Comparison of ENCODE assay signal across 8 cellular contexts in genomic region chrX:134186362-134187121, GRCh38. TPM values are rescaled to one million over a fixed set of nuclear protein-coding genes. Genes with fewer than 3 reads are reported as not detected.
DNase-seq lines count a peak whose midpoint lies in the region; ATAC-seq and TF ChIP-seq lines count a peak whose summit lies in the region.

No MANE protein-coding gene starts in this region.

- H3K4me3 ChIP-seq in Jurkat, Clone E6-1 (ENCODE audit: low read length) = peak overlapping the region; percentile 37
- no peak overlapping the region for H3K4me3 ChIP-seq in foreskin fibroblast (ENCODE audit: low read depth in 1 of 2, low read length in 2 of 2)

- ATAC-seq in activated CD4-positive, CD25-positive, alpha-beta regulatory T cell treated with anti-CD3 and anti-CD28 coated beads, Interleukin-2, amount 50 U/mL, for 24 hours = peak; percentile 74 to 86

- TF ChIP-seq CTCF in foreskin fibroblast (IDR thresholded peaks at IDR 0.05; ENCODE audit: low read depth, low read length) = no peak

- no peak for DNase-seq in activated CD4-positive, CD25-positive, alpha-beta regulatory T cell treated with anti-CD3 and anti-CD28 coated beads, Interleukin-2, amount 50 U/mL, for 72 hours
- DNase-seq in Jurkat, Clone E6-1 (ENCODE audit: low read depth, low spot score) = peak; percentile 93
- DNase-seq in activated CD8-positive, alpha-beta memory T cell treated with anti-CD3 and anti-CD28 coated beads, Interleukin-2, amount 50 U/mL, for 48 hours = peak; percentile 58
- DNase-seq in stimulated activated CD4-positive, alpha-beta T cell treated with anti-CD3 and anti-CD28 coated beads, Interleukin-15, amount 100 ng/mL, for 48 hours (ENCODE audit: low read depth in 2 of 2) = peak; percentile 31 to 52
- DNase-seq in foreskin fibroblast (no peak), kidney tubule cell (ENCODE audit: low spot score) (no peak), NCI-H510A (lab: John Stamatoyannopoulos, UW) (no peak)

RNA-seq across cellular contexts. Expression of gene CCDC160, which starts 50.4 kb away (rescaled TPM):
- polyA plus RNA-seq in Jurkat, Clone E6-1 (2012; ENCODE audit: insufficient read depth, insufficient read length) = not detected

Comparison
In these comparisons a context has a peak if more than half of its experiments do, and no peak if none do; other contexts are left out.
1. DNase-seq: peak in Jurkat, Clone E6-1 (single experiment), activated CD8-positive, alpha-beta memory T cell treated with anti-CD3 and anti-CD28 coated beads, Interleukin-2, amount 50 U/mL, for 48 hours (single experiment) and stimulated activated CD4-positive, alpha-beta T cell treated with anti-CD3 and anti-CD28 coated beads, Interleukin-15, amount 100 ng/mL, for 48 hours (2 of 2); none in activated CD4-positive, CD25-positive, alpha-beta regulatory T cell treated with anti-CD3 and anti-CD28 coated beads, Interleukin-2, amount 50 U/mL, for 72 hours (single experiment), foreskin fibroblast (0 of 2), kidney tubule cell (single experiment) and NCI-H510A (single experiment).